In genomic region chr22:33893486-33893885, GRCh38 we compare ENCODE assay signal across 2 cellular contexts.
TF ChIP-seq lines count a peak whose summit lies in the region.

No MANE protein-coding gene starts in this region.

TF ChIP-seq in GM23338, 12 proteins besides CTCF, POLR2A, EP300 and RAD21:
- no peak for TF ChIP-seq EZH2 (IDR thresholded peaks at IDR 0.05; ENCODE audit: low read depth, unreplicated experiment)
- no peak for TF ChIP-seq NANOG (IDR thresholded peaks at IDR 0.05; ENCODE audit: borderline replicate concordance)
- TF ChIP-seq JUNB (IDR thresholded peaks at IDR 0.05; ENCODE audit: unreplicated experiment) = no peak
- TF ChIP-seq ZNF331 (CRISPR knock-in tag; IDR thresholded peaks at IDR 0.05; ENCODE audit: low read depth) = no peak
- no peak for TF ChIP-seq REST (IDR thresholded peaks at IDR 0.05; ENCODE audit: unreplicated experiment)
- no peak for TF ChIP-seq ZNF462 (CRISPR knock-in tag; IDR thresholded peaks at IDR 0.05)
- TF ChIP-seq CREB1 (CRISPR knock-in tag; IDR thresholded peaks at IDR 0.05; ENCODE audit: low read depth) = no peak
- TF ChIP-seq POLR2AphosphoS5 (IDR thresholded peaks at IDR 0.05; ENCODE audit: low read depth) = no peak
- no peak for TF ChIP-seq EZH2phosphoT487 (IDR thresholded peaks at IDR 0.05; ENCODE audit: unreplicated experiment)
- no peak for TF ChIP-seq STAT1 (IDR thresholded peaks at IDR 0.05; ENCODE audit: unreplicated experiment)
- no peak for TF ChIP-seq ETS1 (IDR thresholded peaks at IDR 0.05)
TF ChIP-seq in GM23338: peak in this region for 0.

TF ChIP-seq in HepG2, 621 proteins besides CTCF, POLR2A, EP300 and RAD21:
- TF ChIP-seq BATF2 (CRISPR knock-in tag; IDR thresholded peaks at IDR 0.05) = no peak
- TF ChIP-seq GMEB2 (CRISPR knock-in tag; IDR thresholded peaks at IDR 0.05; ENCODE audit: low read depth) = no peak
- no peak for TF ChIP-seq POGK (CRISPR knock-in tag; conservative IDR thresholded peaks at IDR 0.05)
